Comparison of ENCODE assay signal across 23 cellular contexts in genomic region chr1:183702087-183702812, GRCh38.
DNase-seq lines count a peak whose midpoint lies in the region; ATAC-seq lines count a peak whose summit lies in the region.
"Had no signal": no experiment of that assay in that cellular context is flagged by ENCODE, and none has a peak within 500 bp of the region (broad histone marks: within the 10 kb centered on the region; RNA-seq: fewer than 3 reads in every experiment).

No MANE protein-coding gene starts in this region.

- ATAC-seq in HG03439 (IDR thresholded peaks at IDR 0.05; ENCODE audit: unreplicated experiment) (no peak), GM21717 (IDR thresholded peaks at IDR 0.05; ENCODE audit: unreplicated experiment) (no peak)
- ATAC-seq: Panc1; stimulated activated memory B cell treated with anti-CD40 and anti-IgM and Interleukin-4, amounts not matched to agents 10 μg/mL and 1 μg/mL and 100 μg/mL, for 72 hours had no signal

- DNase-seq in EL (peak; percentile 12), HPDE6-E6E7 (ENCODE audit: extremely low spot score) (peak; percentile 74), amniotic epithelial cell (ENCODE audit: low read depth) (peak; percentile 54), islet precursor cell (peak; percentile 46), NCI-H2107 treated with DMSO at 0.1 percent for 48 hours (lab: John Stamatoyannopoulos, UW; ENCODE audit: unreplicated experiment) (no peak)
- DNase-seq: activated CD4-positive, alpha-beta memory T cell treated with anti-CD3 and anti-CD28 coated beads, Interleukin-2, amount 10 ng/mL, durations not matched to agents 7 days and 5 days; activated naive CD4-positive, alpha-beta T cell treated with anti-CD3 and anti-CD28 coated beads, Interleukin-2, amount 10 ng/mL, durations not matched to agents 7 days and 5 days; activated T-cell treated with anti-CD3 and anti-CD28 coated beads, Interleukin-2, amount 50 U/mL, for 24 hours; aorta; CD4-positive, alpha-beta T cell; DMS 273 treated with DMSO at 0.1 percent for 48 hours; effector CD4-positive, alpha-beta T cell; GDM1; Kasumi-1; kidney; NCI-H1092 treated with DMSO at 0.1 percent for 48 hours; NCI-H2081; NCI-H446 treated with DMSO at 0.1 percent for 48 hours; WERI-Rb-1 had no signal
